1 cellular context compared by ENCODE assay signal in the genomic region with DNA sequence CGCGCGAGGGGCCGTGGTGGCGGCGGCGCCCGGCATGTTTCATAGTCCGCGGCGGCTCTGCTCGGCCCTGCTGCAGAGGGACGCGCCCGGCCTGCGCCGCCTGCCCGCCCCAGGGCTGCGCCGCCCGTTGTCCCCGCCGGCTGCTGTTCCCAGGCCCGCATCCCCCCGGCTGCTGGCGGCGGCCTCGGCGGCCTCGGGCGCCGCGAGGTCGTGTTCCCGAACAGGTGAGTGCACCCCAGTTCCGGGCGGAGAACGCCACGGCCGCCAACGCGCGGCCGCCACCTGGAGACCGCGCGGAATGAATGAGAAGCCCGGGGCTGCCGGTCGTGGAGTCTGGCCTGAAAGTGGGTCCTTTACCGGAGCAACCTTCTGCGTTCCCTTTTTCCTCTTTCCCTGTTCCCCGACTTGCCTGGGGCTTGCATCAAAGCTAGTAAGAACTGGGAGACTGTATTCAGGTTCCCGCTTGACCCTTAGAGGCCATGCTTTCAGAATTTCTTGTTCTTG.
TF ChIP-seq lines count a peak whose summit lies in the region.

No MANE protein-coding gene starts in this region.

TF ChIP-seq in HepG2, 621 proteins besides CTCF, POLR2A, EP300 and RAD21 (continued from another document and continues in another):
- TF ChIP-seq, protein P1, sequence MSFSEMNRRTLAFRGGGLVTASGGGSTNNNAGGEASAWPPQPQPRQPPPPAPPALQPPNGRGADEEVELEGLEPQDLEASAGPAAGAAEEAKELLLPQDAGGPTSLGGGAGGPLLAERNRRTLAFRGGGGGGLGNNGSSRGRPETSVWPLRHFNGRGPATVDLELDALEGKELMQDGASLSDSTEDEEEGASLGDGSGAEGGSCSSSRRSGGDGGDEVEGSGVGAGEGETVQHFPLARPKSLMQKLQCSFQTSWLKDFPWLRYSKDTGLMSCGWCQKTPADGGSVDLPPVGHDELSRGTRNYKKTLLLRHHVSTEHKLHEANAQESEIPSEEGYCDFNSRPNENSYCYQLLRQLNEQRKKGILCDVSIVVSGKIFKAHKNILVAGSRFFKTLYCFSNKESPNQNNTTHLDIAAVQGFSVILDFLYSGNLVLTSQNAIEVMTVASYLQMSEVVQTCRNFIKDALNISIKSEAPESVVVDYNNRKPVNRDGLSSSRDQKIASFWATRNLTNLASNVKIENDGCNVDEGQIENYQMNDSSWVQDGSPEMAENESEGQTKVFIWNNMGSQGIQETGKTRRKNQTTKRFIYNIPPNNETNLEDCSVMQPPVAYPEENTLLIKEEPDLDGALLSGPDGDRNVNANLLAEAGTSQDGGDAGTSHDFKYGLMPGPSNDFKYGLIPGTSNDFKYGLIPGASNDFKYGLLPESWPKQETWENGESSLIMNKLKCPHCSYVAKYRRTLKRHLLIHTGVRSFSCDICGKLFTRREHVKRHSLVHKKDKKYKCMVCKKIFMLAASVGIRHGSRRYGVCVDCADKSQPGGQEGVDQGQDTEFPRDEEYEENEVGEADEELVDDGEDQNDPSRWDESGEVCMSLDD (CRISPR knock-in tag; IDR thresholded peaks at IDR 0.05; ENCODE audit: borderline replicate concordance), result no peak; the same call in 1 of the 2 replicates
- no peak for TF ChIP-seq ZNF256 (CRISPR knock-in tag; conservative IDR thresholded peaks at IDR 0.05)
- no peak for TF ChIP-seq ZNF589 (CRISPR knock-in tag; conservative IDR thresholded peaks at IDR 0.05)
- no peak for TF ChIP-seq ZNF556 (CRISPR knock-in tag; IDR thresholded peaks at IDR 0.05; ENCODE audit: borderline replicate concordance)
- TF ChIP-seq ZNF782 (CRISPR knock-in tag; IDR thresholded peaks at IDR 0.05; ENCODE audit: borderline replicate concordance), result no peak
- peak; percentile 4; the same call in 1 of the 2 replicates for TF ChIP-seq GATAD1 (CRISPR knock-in tag; IDR thresholded peaks at IDR 0.05)
- no peak; the same call in 1 of the 2 replicates for TF ChIP-seq GABPB1 (CRISPR knock-in tag; IDR thresholded peaks at IDR 0.05)
- TF ChIP-seq ZNF709 (CRISPR knock-in tag; IDR thresholded peaks at IDR 0.05), result no peak
- TF ChIP-seq, protein P2, sequence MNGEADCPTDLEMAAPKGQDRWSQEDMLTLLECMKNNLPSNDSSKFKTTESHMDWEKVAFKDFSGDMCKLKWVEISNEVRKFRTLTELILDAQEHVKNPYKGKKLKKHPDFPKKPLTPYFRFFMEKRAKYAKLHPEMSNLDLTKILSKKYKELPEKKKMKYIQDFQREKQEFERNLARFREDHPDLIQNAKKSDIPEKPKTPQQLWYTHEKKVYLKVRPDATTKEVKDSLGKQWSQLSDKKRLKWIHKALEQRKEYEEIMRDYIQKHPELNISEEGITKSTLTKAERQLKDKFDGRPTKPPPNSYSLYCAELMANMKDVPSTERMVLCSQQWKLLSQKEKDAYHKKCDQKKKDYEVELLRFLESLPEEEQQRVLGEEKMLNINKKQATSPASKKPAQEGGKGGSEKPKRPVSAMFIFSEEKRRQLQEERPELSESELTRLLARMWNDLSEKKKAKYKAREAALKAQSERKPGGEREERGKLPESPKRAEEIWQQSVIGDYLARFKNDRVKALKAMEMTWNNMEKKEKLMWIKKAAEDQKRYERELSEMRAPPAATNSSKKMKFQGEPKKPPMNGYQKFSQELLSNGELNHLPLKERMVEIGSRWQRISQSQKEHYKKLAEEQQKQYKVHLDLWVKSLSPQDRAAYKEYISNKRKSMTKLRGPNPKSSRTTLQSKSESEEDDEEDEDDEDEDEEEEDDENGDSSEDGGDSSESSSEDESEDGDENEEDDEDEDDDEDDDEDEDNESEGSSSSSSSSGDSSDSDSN (CRISPR knock-in tag; IDR thresholded peaks at IDR 0.05), result peak; percentile 69; the same call in 1 of the 2 replicates
- TF ChIP-seq KDM1A (CRISPR knock-in tag; IDR thresholded peaks at IDR 0.05), result no peak
- TF ChIP-seq, protein P3, sequence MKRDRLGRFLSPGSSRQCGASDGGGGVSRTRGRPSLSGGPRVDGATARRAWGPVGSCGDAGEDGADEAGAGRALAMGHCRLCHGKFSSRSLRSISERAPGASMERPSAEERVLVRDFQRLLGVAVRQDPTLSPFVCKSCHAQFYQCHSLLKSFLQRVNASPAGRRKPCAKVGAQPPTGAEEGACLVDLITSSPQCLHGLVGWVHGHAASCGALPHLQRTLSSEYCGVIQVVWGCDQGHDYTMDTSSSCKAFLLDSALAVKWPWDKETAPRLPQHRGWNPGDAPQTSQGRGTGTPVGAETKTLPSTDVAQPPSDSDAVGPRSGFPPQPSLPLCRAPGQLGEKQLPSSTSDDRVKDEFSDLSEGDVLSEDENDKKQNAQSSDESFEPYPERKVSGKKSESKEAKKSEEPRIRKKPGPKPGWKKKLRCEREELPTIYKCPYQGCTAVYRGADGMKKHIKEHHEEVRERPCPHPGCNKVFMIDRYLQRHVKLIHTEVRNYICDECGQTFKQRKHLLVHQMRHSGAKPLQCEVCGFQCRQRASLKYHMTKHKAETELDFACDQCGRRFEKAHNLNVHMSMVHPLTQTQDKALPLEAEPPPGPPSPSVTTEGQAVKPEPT (CRISPR knock-in tag; IDR thresholded peaks at IDR 0.05; ENCODE audit: low read depth), result no peak
- TF ChIP-seq, protein P4, sequence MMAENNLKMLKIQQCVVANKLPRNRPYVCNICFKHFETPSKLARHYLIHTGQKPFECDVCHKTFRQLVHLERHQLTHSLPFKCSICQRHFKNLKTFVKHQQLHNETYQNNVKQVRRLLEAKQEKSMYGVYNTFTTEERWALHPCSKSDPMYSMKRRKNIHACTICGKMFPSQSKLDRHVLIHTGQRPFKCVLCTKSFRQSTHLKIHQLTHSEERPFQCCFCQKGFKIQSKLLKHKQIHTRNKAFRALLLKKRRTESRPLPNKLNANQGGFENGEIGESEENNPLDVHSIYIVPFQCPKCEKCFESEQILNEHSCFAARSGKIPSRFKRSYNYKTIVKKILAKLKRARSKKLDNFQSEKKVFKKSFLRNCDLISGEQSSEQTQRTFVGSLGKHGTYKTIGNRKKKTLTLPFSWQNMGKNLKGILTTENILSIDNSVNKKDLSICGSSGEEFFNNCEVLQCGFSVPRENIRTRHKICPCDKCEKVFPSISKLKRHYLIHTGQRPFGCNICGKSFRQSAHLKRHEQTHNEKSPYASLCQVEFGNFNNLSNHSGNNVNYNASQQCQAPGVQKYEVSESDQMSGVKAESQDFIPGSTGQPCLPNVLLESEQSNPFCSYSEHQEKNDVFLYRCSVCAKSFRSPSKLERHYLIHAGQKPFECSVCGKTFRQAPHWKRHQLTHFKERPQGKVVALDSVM (CRISPR knock-in tag; IDR thresholded peaks at IDR 0.05), result 0 out of 2 replicates have a peak, but pooled peaks have one; percentile 0
- TF ChIP-seq, protein P5, sequence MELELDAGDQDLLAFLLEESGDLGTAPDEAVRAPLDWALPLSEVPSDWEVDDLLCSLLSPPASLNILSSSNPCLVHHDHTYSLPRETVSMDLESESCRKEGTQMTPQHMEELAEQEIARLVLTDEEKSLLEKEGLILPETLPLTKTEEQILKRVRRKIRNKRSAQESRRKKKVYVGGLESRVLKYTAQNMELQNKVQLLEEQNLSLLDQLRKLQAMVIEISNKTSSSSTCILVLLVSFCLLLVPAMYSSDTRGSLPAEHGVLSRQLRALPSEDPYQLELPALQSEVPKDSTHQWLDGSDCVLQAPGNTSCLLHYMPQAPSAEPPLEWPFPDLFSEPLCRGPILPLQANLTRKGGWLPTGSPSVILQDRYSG (CRISPR knock-in tag; IDR thresholded peaks at IDR 0.05), result no peak
- TF ChIP-seq ZNF253 (CRISPR knock-in tag; IDR thresholded peaks at IDR 0.05; ENCODE audit: borderline replicate concordance), result no peak
- no peak for TF ChIP-seq EED (CRISPR knock-in tag; IDR thresholded peaks at IDR 0.05)
- TF ChIP-seq ELF3 (CRISPR knock-in tag; IDR thresholded peaks at IDR 0.05), result no peak
- TF ChIP-seq DNMT3B (CRISPR knock-in tag; conservative IDR thresholded peaks at IDR 0.05), result no peak
- no peak; the same call in 1 of the 2 replicates for TF ChIP-seq ZNF776 (CRISPR knock-in tag; IDR thresholded peaks at IDR 0.05)
- 0 out of 2 replicates have a peak, but pooled peaks have one; percentile 37 for TF ChIP-seq ZNF891 (CRISPR knock-in tag; IDR thresholded peaks at IDR 0.05)
- no peak for TF ChIP-seq ZNF225 (CRISPR knock-in tag; IDR thresholded peaks at IDR 0.05)
- TF ChIP-seq, protein P6, sequence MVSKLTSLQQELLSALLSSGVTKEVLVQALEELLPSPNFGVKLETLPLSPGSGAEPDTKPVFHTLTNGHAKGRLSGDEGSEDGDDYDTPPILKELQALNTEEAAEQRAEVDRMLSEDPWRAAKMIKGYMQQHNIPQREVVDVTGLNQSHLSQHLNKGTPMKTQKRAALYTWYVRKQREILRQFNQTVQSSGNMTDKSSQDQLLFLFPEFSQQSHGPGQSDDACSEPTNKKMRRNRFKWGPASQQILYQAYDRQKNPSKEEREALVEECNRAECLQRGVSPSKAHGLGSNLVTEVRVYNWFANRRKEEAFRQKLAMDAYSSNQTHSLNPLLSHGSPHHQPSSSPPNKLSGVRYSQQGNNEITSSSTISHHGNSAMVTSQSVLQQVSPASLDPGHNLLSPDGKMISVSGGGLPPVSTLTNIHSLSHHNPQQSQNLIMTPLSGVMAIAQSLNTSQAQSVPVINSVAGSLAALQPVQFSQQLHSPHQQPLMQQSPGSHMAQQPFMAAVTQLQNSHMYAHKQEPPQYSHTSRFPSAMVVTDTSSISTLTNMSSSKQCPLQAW (CRISPR knock-in tag; IDR thresholded peaks at IDR 0.05), result no peak
- no peak for TF ChIP-seq YEATS4 (CRISPR knock-in tag; IDR thresholded peaks at IDR 0.05; ENCODE audit: borderline replicate concordance)
- TF ChIP-seq, protein P7, sequence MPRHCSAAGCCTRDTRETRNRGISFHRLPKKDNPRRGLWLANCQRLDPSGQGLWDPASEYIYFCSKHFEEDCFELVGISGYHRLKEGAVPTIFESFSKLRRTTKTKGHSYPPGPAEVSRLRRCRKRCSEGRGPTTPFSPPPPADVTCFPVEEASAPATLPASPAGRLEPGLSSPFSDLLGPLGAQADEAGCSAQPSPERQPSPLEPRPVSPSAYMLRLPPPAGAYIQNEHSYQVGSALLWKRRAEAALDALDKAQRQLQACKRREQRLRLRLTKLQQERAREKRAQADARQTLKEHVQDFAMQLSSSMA (CRISPR knock-in tag; IDR thresholded peaks at IDR 0.05), result no peak
- no peak for TF ChIP-seq SOX5 (CRISPR knock-in tag; IDR thresholded peaks at IDR 0.05; ENCODE audit: borderline replicate concordance)
- TF ChIP-seq ATM (IDR thresholded peaks at IDR 0.05; ENCODE audit: borderline replicate concordance), result no peak
- TF ChIP-seq, protein P8, sequence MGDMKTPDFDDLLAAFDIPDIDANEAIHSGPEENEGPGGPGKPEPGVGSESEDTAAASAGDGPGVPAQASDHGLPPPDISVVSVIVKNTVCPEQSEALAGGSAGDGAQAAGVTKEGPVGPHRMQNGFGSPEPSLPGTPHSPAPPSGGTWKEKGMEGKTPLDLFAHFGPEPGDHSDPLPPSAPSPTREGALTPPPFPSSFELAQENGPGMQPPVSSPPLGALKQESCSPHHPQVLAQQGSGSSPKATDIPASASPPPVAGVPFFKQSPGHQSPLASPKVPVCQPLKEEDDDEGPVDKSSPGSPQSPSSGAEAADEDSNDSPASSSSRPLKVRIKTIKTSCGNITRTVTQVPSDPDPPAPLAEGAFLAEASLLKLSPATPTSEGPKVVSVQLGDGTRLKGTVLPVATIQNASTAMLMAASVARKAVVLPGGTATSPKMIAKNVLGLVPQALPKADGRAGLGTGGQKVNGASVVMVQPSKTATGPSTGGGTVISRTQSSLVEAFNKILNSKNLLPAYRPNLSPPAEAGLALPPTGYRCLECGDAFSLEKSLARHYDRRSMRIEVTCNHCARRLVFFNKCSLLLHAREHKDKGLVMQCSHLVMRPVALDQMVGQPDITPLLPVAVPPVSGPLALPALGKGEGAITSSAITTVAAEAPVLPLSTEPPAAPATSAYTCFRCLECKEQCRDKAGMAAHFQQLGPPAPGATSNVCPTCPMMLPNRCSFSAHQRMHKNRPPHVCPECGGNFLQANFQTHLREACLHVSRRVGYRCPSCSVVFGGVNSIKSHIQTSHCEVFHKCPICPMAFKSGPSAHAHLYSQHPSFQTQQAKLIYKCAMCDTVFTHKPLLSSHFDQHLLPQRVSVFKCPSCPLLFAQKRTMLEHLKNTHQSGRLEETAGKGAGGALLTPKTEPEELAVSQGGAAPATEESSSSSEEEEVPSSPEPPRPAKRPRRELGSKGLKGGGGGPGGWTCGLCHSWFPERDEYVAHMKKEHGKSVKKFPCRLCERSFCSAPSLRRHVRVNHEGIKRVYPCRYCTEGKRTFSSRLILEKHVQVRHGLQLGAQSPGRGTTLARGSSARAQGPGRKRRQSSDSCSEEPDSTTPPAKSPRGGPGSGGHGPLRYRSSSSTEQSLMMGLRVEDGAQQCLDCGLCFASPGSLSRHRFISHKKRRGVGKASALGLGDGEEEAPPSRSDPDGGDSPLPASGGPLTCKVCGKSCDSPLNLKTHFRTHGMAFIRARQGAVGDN (CRISPR knock-in tag; IDR thresholded peaks at IDR 0.05), result 0 out of 2 replicates have a peak, but pooled peaks have one; percentile 60
- no peak for TF ChIP-seq NFE2L2 (IDR thresholded peaks at IDR 0.05; ENCODE audit: low read length)
- TF ChIP-seq SRF (IDR thresholded peaks at IDR 0.05; ENCODE audit: low read depth, low read length), result no peak
- no peak for TF ChIP-seq ZNF652 (CRISPR knock-in tag; IDR thresholded peaks at IDR 0.05; ENCODE audit: borderline replicate concordance, low read depth)
- TF ChIP-seq KLF12 (CRISPR knock-in tag; IDR thresholded peaks at IDR 0.05; ENCODE audit: borderline replicate concordance), result no peak
- no peak for TF ChIP-seq TBX3 (IDR thresholded peaks at IDR 0.05; ENCODE audit: borderline replicate concordance)
- no peak for TF ChIP-seq ZNF335 (CRISPR knock-in tag; IDR thresholded peaks at IDR 0.05)
- no peak for TF ChIP-seq ZNF3 (CRISPR knock-in tag; IDR thresholded peaks at IDR 0.05)
- TF ChIP-seq MIER2 (CRISPR knock-in tag; IDR thresholded peaks at IDR 0.05), result no peak
- TF ChIP-seq SRY (CRISPR knock-in tag; IDR thresholded peaks at IDR 0.05), result peak; percentile 55; the same call in 1 of the 2 replicates
- no peak for TF ChIP-seq FOXA3 (CRISPR knock-in tag; IDR thresholded peaks at IDR 0.05)
- TF ChIP-seq MEIS2 (CRISPR knock-in tag; IDR thresholded peaks at IDR 0.05), result no peak
- TF ChIP-seq, protein P9, sequence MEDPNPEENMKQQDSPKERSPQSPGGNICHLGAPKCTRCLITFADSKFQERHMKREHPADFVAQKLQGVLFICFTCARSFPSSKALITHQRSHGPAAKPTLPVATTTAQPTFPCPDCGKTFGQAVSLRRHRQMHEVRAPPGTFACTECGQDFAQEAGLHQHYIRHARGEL (CRISPR knock-in tag; IDR thresholded peaks at IDR 0.05), result no peak
- TF ChIP-seq ZKSCAN1 (IDR thresholded peaks at IDR 0.05; ENCODE audit: low read length), result no peak
- no peak for TF ChIP-seq TGIF2 (CRISPR knock-in tag; IDR thresholded peaks at IDR 0.05)
- no peak for TF ChIP-seq ZNF230 (CRISPR knock-in tag; IDR thresholded peaks at IDR 0.05)
- TF ChIP-seq, protein P10, sequence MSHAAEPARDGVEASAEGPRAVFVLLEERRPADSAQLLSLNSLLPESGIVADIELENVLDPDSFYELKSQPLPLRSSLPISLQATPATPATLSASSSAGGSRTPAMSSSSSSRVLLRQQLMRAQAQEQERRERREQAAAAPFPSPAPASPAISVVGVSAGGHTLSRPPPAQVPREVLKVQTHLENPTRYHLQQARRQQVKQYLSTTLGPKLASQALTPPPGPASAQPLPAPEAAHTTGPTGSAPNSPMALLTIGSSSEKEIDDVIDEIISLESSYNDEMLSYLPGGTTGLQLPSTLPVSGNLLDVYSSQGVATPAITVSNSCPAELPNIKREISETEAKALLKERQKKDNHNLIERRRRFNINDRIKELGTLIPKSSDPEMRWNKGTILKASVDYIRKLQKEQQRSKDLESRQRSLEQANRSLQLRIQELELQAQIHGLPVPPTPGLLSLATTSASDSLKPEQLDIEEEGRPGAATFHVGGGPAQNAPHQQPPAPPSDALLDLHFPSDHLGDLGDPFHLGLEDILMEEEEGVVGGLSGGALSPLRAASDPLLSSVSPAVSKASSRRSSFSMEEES (CRISPR knock-in tag; IDR thresholded peaks at IDR 0.05), result no peak
